15 cellular contexts compared by ENCODE assay signal in the genomic region with DNA sequence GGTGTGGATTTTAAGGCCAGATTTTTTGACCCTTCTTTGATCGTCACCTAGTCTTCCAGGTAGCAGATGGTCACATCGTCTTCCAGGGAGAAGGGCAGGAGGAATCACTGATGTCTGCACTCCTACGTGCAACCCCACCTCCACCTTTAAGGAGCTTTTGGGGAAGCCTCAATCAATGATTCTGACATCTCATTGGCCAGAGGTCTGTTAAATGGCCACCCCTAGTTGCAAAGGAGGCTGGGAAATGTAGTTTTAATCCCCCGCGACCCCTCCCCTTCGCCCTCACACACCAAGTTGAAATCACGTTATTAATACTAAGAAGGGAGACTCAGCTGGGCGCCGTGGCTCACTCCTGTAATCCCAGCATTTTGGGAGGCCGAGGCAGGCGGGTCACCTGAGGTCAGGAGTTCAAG.
A peak's percentile ranks its signal among the peaks of the same experiment; 100 is the strongest.
DNase-seq lines count a peak whose midpoint lies in the region; ATAC-seq and TF ChIP-seq lines count a peak whose summit lies in the region.
"Had no signal": no experiment of that assay in that cellular context is flagged by ENCODE, and none has a peak within 500 bp of the region (broad histone marks: within the 10 kb centered on the region; RNA-seq: fewer than 3 reads in every experiment).

No MANE protein-coding gene starts in this region.

- peak overlapping the region; percentile 65 for H3K27ac Mint-ChIP-seq in WTC11
- H3K27ac Mint-ChIP-seq: activated CD4-positive, alpha-beta memory T cell treated with anti-CD3 and anti-CD28 coated beads, Interleukin-2, amount 10 ng/mL, durations not matched to agents 7 days and 5 days; activated naive CD4-positive, alpha-beta T cell treated with anti-CD3 and anti-CD28 coated beads for 36 hours had no signal

- no peak overlapping the region for H4K91ac ChIP-seq in mesenchymal stem cell (ENCODE audit: low read length)

- WGBS in mesenchymal stem cell = 60% methylated on average over 9 of the region's 11 CpGs

- no peak overlapping the region for H3K4me3 ChIP-seq in mesenchymal stem cell (ENCODE audit: insufficient read depth in 1 of 2, low read depth in 1 of 2, low read length in 2 of 2)

- peak; percentile 87 for ATAC-seq in WTC11
- no peak for ATAC-seq in activated CD4-positive, CD25-positive, alpha-beta regulatory T cell treated with anti-CD3 and anti-CD28 coated beads, Interleukin-2, amount 50 U/mL, for 24 hours
- ATAC-seq in HG02870 (IDR thresholded peaks at IDR 0.05; ENCODE audit: unreplicated experiment) = no peak
- ATAC-seq: esophagus mucosa, PC-3 had no signal

- no peak overlapping the region for H3K9ac ChIP-seq in mesenchymal stem cell (ENCODE audit: low read length)

- TF ChIP-seq CTCF in WTC11 (IDR thresholded peaks at IDR 0.05) = no peak

- H3K4me1 ChIP-seq in mesenchymal stem cell (ENCODE audit: control insufficient read depth, insufficient read depth, low read depth, low read length) = peaks cover 7% of the 10 kb centered on the region

- peak overlapping the region in 1 of 2 experiments; percentile 66 for H3K18ac ChIP-seq in mesenchymal stem cell (ENCODE audit: low read depth in 1 of 2, low read length in 2 of 2)

- no peaks in the 10 kb centered on the region for H3K9me3 ChIP-seq in mesenchymal stem cell (ENCODE audit: control insufficient read depth, low read length)

- H2AFZ ChIP-seq in mesenchymal stem cell (ENCODE audit: low read depth, low read length) = no peak overlapping the region

- no peak overlapping the region for H3K27ac ChIP-seq in mesenchymal stem cell (ENCODE audit: low read length, poor library complexity, severe bottlenecking)

- H3K36me3 ChIP-seq in mesenchymal stem cell (ENCODE audit: control insufficient read depth in 1 of 2, insufficient read depth in 2 of 2, low read depth in 1 of 2, low read length in 2 of 2) = no peaks in the 10 kb centered on the region

- H3K4me1 Mint-ChIP-seq in WTC11 = peaks cover 58% of the 10 kb centered on the region

- intact Hi-C loops in head of caudate nucleus (cut with DNase I) = loop anchor here (5.0 kb wide), 2 partner anchors 322 to 342 kb away; no protein-coding TSS in a partner anchor

- H3K14ac ChIP-seq in mesenchymal stem cell (ENCODE audit: low read length in 2 of 2) = no peak overlapping the region

- H3K27me3 Mint-ChIP-seq in WTC11 (ENCODE audit: low read depth) = no peaks in the 10 kb centered on the region; the same call in 1 of the 2 replicates
- H3K27me3 Mint-ChIP-seq: naive B cell had no signal

- H4K8ac ChIP-seq in mesenchymal stem cell (ENCODE audit: low read length) = peak overlapping the region; percentile 19

- no peak overlapping the region for H2BK5ac ChIP-seq in mesenchymal stem cell (ENCODE audit: low read depth, low read length, poor library complexity, severe bottlenecking)

- no peak overlapping the region for H2BK12ac ChIP-seq in mesenchymal stem cell (ENCODE audit: low read length in 2 of 2)

- peak overlapping the region in 1 of 2 experiments; percentile 44 for H3K4ac ChIP-seq in mesenchymal stem cell (ENCODE audit: low read depth in 1 of 2, low read length in 2 of 2)

- H3K27me3 ChIP-seq in mesenchymal stem cell (ENCODE audit: control insufficient read depth in 1 of 2, insufficient read depth in 1 of 2, low read length in 2 of 2) = no peaks in the 10 kb centered on the region

- CTCF ChIA-PET in WTC11 (lab: Charles Lee) = interaction anchor here (0.9 to 5.1 kb wide), 10 partner anchors 17 to 506 kb away, joined by 3 to 22 read pairs (median 4); no protein-coding TSS in a partner anchor

- H3K23ac ChIP-seq in mesenchymal stem cell (ENCODE audit: low read length in 2 of 2) = no peak overlapping the region

- H3K4me3 Mint-ChIP-seq in WTC11 = peak overlapping the region; percentile 48
- H3K4me3 Mint-ChIP-seq: activated CD4-positive, alpha-beta memory T cell treated with anti-CD3 and anti-CD28 coated beads, Interleukin-2, amount 10 ng/mL, durations not matched to agents 7 days and 5 days; activated naive CD4-positive, alpha-beta T cell treated with anti-CD3 and anti-CD28 coated beads for 36 hours had no signal

- H3K79me1 ChIP-seq in mesenchymal stem cell (replicated peaks; ENCODE audit: low read length, poor library complexity, severe bottlenecking) = no peaks in the 10 kb centered on the region

- H3K9me3 Mint-ChIP-seq in WTC11 = 0 out of 2 replicates have a peak, but pooled peaks cover under 1% of the 10 kb centered on the region
- H3K9me3 Mint-ChIP-seq: activated CD4-positive, alpha-beta memory T cell treated with anti-CD3 and anti-CD28 coated beads, Interleukin-2, amount 10 ng/mL, durations not matched to agents 7 days and 5 days; activated naive CD4-positive, alpha-beta T cell treated with anti-CD3 and anti-CD28 coated beads for 36 hours had no signal

- H2BK15ac ChIP-seq in mesenchymal stem cell (ENCODE audit: low read depth, poor library complexity, severe bottlenecking) = no peak overlapping the region

- H3K4me2 ChIP-seq in mesenchymal stem cell (ENCODE audit: low read length, poor library complexity, severe bottlenecking) = no peak overlapping the region

- no peaks in the 10 kb centered on the region for H3K36me3 Mint-ChIP-seq in WTC11
- H3K36me3 Mint-ChIP-seq: naive B cell had no signal

- no peak overlapping the region for H2BK120ac ChIP-seq in mesenchymal stem cell (ENCODE audit: low read depth, low read length)

- POLR2A ChIA-PET in WTC11 (lab: Charles Lee) = interaction anchor here (0.6 to 1.3 kb wide), 6 partner anchors 15 to 500 kb away, joined by 3 to 4 read pairs (median 4); no protein-coding TSS in a partner anchor

- no peak overlapping the region for H2AK5ac ChIP-seq in mesenchymal stem cell (ENCODE audit: low read length, severe bottlenecking)

- DNase-seq in DMS 273 (lab: John Stamatoyannopoulos, UW; ENCODE audit: unreplicated experiment) (peak; percentile 57), HuH-7.5 (ENCODE audit: low spot score) (peak; percentile 81), WTC11 (ENCODE audit: low spot score) (peak; percentile 73), mesenchymal stem cell (no peak), NCI-H187 treated with DMSO at 0.1 percent for 48 hours (lab: John Stamatoyannopoulos, UW) (no peak), head of caudate nucleus (no peak)
- DNase-seq: activated CD4-positive, alpha-beta memory T cell treated with anti-CD3 and anti-CD28 coated beads, Interleukin-2, amount 10 ng/mL, durations not matched to agents 7 days and 5 days; activated naive CD4-positive, alpha-beta T cell treated with anti-CD3 and anti-CD28 coated beads for 36 hours; naive B cell; PC-3; small intestine; T-helper 2 cell had no signal

TF ChIP-seq in WTC11, 78 proteins besides CTCF, POLR2A, EP300 and RAD21 (continues in another document):
- TF ChIP-seq NFYB (CRISPR knock-in tag; conservative IDR thresholded peaks at IDR 0.05; ENCODE audit: low read depth) (peak; percentile 49; the same call in 1 of the 2 replicates), ZNF263 (CRISPR knock-in tag; IDR thresholded peaks at IDR 0.05; ENCODE audit: low read depth) (no peak), ELF4 (CRISPR knock-in tag; IDR thresholded peaks at IDR 0.05; ENCODE audit: low read depth) (no peak), SOX15 (CRISPR knock-in tag; IDR thresholded peaks at IDR 0.05) (no peak)
- TF ChIP-seq, protein P1, sequence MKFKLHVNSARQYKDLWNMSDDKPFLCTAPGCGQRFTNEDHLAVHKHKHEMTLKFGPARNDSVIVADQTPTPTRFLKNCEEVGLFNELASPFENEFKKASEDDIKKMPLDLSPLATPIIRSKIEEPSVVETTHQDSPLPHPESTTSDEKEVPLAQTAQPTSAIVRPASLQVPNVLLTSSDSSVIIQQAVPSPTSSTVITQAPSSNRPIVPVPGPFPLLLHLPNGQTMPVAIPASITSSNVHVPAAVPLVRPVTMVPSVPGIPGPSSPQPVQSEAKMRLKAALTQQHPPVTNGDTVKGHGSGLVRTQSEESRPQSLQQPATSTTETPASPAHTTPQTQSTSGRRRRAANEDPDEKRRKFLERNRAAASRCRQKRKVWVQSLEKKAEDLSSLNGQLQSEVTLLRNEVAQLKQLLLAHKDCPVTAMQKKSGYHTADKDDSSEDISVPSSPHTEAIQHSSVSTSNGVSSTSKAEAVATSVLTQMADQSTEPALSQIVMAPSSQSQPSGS (CRISPR knock-in tag; IDR thresholded peaks at IDR 0.05; ENCODE audit: borderline replicate concordance, low read depth) = no peak
- TF ChIP-seq, protein P2, sequence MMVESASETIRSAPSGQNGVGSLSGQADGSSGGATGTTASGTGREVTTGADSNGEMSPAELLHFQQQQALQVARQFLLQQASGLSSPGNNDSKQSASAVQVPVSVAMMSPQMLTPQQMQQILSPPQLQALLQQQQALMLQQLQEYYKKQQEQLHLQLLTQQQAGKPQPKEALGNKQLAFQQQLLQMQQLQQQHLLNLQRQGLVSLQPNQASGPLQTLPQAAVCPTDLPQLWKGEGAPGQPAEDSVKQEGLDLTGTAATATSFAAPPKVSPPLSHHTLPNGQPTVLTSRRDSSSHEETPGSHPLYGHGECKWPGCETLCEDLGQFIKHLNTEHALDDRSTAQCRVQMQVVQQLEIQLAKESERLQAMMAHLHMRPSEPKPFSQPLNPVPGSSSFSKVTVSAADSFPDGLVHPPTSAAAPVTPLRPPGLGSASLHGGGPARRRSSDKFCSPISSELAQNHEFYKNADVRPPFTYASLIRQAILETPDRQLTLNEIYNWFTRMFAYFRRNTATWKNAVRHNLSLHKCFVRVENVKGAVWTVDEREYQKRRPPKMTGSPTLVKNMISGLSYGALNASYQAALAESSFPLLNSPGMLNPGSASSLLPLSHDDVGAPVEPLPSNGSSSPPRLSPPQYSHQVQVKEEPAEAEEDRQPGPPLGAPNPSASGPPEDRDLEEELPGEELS (CRISPR knock-in tag; IDR thresholded peaks at IDR 0.05) = no peak
- TF ChIP-seq, protein P3, sequence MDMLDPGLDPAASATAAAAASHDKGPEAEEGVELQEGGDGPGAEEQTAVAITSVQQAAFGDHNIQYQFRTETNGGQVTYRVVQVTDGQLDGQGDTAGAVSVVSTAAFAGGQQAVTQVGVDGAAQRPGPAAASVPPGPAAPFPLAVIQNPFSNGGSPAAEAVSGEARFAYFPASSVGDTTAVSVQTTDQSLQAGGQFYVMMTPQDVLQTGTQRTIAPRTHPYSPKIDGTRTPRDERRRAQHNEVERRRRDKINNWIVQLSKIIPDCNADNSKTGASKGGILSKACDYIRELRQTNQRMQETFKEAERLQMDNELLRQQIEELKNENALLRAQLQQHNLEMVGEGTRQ (CRISPR knock-in tag; IDR thresholded peaks at IDR 0.05) = no peak

Comparison
In these comparisons a context has a peak if more than half of its experiments do, and no peak if none do; other contexts are left out.
1. DNase-seq: peak in DMS 273 (single experiment), HuH-7.5 (single experiment) and WTC11 (single experiment); none in mesenchymal stem cell (single experiment), NCI-H187 treated with DMSO at 0.1 percent for 48 hours (single experiment) and head of caudate nucleus (0 of 42).